In the genomic region with DNA sequence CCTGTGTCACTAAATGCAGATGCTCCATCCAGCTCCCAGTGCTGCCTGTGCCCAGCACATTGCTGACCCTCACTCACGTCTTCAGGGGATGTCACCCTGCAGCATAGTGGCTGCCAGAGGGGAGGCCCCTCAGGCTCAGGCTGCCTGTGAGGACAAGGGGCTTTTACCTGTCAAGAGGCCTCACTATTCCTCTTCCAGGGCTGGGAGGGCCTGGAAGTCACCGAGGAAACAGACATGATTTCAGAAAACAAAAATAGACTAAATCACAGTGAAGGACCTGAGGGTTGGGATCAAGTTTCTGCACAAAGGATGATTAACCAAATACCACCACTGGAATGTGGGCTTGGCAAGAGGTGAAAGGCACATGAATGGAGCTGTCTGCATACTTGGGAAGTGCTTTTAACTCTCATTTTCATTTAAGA, we compare ENCODE assay signal across 12 cellular contexts.
A peak's percentile ranks its signal among the peaks of the same experiment; 100 is the strongest.
DNase-seq lines count a peak whose midpoint lies in the region; TF ChIP-seq lines count a peak whose summit lies in the region.
"Had no signal": no experiment of that assay in that cellular context is flagged by ENCODE, and none has a peak within 500 bp of the region (broad histone marks: within the 10 kb centered on the region; RNA-seq: fewer than 3 reads in every experiment).

No MANE protein-coding gene starts in this region.

- H3K36me3 ChIP-seq in kidney epithelial cell (ENCODE audit: control insufficient read depth, insufficient read depth, low read length) (no peaks in the 10 kb centered on the region), thymus (ENCODE audit: control insufficient read depth, insufficient read depth) (no peaks in the 10 kb centered on the region)
- H3K36me3 ChIP-seq: esophagus squamous epithelium had no signal

- no peak for TF ChIP-seq CTCF in kidney epithelial cell (IDR thresholded peaks at IDR 0.05; ENCODE audit: insufficient read depth, low read length, poor library complexity, severe bottlenecking)

- H3K4me3 ChIP-seq in kidney epithelial cell (ENCODE audit: low read depth, low read length) = no peak overlapping the region
- no peak overlapping the region for H3K4me3 ChIP-seq in thymus (ENCODE audit: low read length)
- H3K4me3 ChIP-seq: esophagus squamous epithelium had no signal

- H3K27ac ChIP-seq in thymus (ENCODE audit: low read depth) = peak overlapping the region; percentile 8
- H3K27ac ChIP-seq: 22Rv1 had no signal

- H3K4me1 ChIP-seq in thymus (ENCODE audit: control insufficient read depth, insufficient read depth, low read length) = peaks cover 3% of the 10 kb centered on the region

- WGBS in thymus = 82% methylated on average over 2 of the region's 2 CpGs

- H3K27me3 ChIP-seq in kidney epithelial cell (ENCODE audit: control insufficient read depth, insufficient read depth, low read length) = no peaks in the 10 kb centered on the region
- no peaks in the 10 kb centered on the region for H3K27me3 ChIP-seq in thymus (ENCODE audit: control insufficient read depth, insufficient read depth)
- H3K27me3 ChIP-seq: esophagus squamous epithelium had no signal

- DNase-seq in DMS79 treated with DMSO at 0.1 percent for 48 hours (lab: John Stamatoyannopoulos, UW) = peak; percentile 25
- no peak for DNase-seq in DMS79 (lab: John Stamatoyannopoulos, UW)
- DNase-seq in astrocyte of the hippocampus (ENCODE audit: low read depth, low spot score) = peak; percentile 93
- peak; percentile 93 for DNase-seq in kidney epithelial cell (ENCODE audit: low read depth)
- DNase-seq in activated T-cell treated with anti-CD3 and anti-CD28 coated beads for 4 hours = no peak
- DNase-seq in GM03348 (ENCODE audit: low spot score) = no peak
- DNase-seq in GDM1 (lab: John Stamatoyannopoulos, UW) = no peak
- DNase-seq: esophagus squamous epithelium; NCI-H524 treated with DMSO at 0.1 percent for 48 hours; stimulated activated CD4-positive, alpha-beta T cell treated with anti-CD3 and anti-CD28 coated beads, Interleukin-2, amount 100 ng/mL, for 48 hours had no signal

- no peaks in the 10 kb centered on the region for H3K9me3 ChIP-seq in thymus (ENCODE audit: control insufficient read depth)
- H3K9me3 ChIP-seq: esophagus squamous epithelium had no signal

Comparison
In these comparisons a context has a peak if more than half of its experiments do, and no peak if none do; other contexts are left out.
1. DNase-seq: peak in DMS79 treated with DMSO at 0.1 percent for 48 hours (single experiment), astrocyte of the hippocampus (single experiment) and kidney epithelial cell (single experiment); none in DMS79 (single experiment), activated T-cell treated with anti-CD3 and anti-CD28 coated beads for 4 hours (single experiment), GM03348 (single experiment) and GDM1 (single experiment).